ENCODE assay signal across 32 cellular contexts in the genomic region with DNA sequence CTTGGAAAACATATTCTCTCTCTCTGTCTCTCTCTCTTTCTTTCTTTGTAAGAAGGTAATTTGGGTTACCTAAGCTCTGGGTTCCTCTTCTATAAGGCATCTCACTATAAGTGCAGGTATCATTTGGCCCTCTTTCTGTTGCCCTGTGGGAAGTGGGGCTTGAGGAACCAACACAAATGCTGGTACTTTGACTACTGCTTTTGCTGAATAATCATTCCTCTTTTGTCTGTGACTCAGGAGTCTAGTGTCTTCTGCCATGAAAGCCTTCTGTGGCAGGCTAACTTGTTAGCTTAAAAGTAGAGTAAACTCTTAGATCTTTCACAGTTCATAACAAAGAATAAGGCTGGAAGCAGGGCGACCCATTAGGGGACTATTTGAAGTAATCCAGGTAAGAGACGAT.
"Had no signal": no experiment of that assay in that cellular context is flagged by ENCODE, and none has a peak within 500 bp of the region (broad histone marks: within the 10 kb centered on the region; RNA-seq: fewer than 3 reads in every experiment).

No MANE protein-coding gene starts in this region.

- H3K27ac ChIP-seq: adrenal gland, cardiac muscle cell, colonic mucosa, epithelial cell of prostate, esophagus squamous epithelium, gastroesophageal sphincter, heart right ventricle had no signal

- FAIRE-seq: endometrium, endothelial cell of umbilical vein had no signal

- H3K4me3 ChIP-seq: adrenal gland, breast epithelium, cardiac muscle cell, colonic mucosa, esophagus squamous epithelium, gastroesophageal sphincter, heart right ventricle had no signal

- H3K9me3 ChIP-seq: adrenal gland, breast epithelium, colonic mucosa, esophagus squamous epithelium, gastroesophageal sphincter, heart right ventricle had no signal

- H3K4me1 ChIP-seq: adrenal gland, breast epithelium, colonic mucosa, esophagus squamous epithelium, gastroesophageal sphincter, heart right ventricle had no signal

- ATAC-seq: activated CD4-positive, alpha-beta T cell treated with anti-CD3 and anti-CD28 coated beads for 36 hours; activated CD8-positive, alpha-beta memory T cell treated with anti-CD3 and anti-CD28 coated beads, Interleukin-2, amount 10 ng/mL, durations not matched to agents 7 days and 5 days; activated CD8-positive, alpha-beta T cell treated with anti-CD3 and anti-CD28 coated beads, Interleukin-2, amount 10 ng/mL, durations not matched to agents 7 days and 5 days; activated naive CD8-positive, alpha-beta T cell treated with anti-CD3 and anti-CD28 coated beads, Interleukin-2, amount 50 U/mL, for 24 hours; gastroesophageal sphincter; T-helper 17 cell had no signal

- DNase-seq: activated CD4-positive, alpha-beta memory T cell treated with anti-CD3 and anti-CD28 coated beads for 36 hours; activated CD4-positive, alpha-beta T cell treated with anti-CD3 and anti-CD28 coated beads for 36 hours; activated CD4-positive, alpha-beta T cell treated with anti-CD3 and anti-CD28 coated beads, Interleukin-2, amount 10 ng/mL, durations not matched to agents 24 days and 14 days; activated CD4-positive, CD25-positive, alpha-beta regulatory T cell; activated CD4-positive, CD25-positive, alpha-beta regulatory T cell treated with anti-CD3 and anti-CD28 coated beads, Interleukin-2, amount 50 U/mL, for 72 hours; activated CD8-positive, alpha-beta memory T cell treated with anti-CD3 and anti-CD28 coated beads, Interleukin-2, amount 10 ng/mL, durations not matched to agents 7 days and 5 days; activated CD8-positive, alpha-beta memory T cell treated with anti-CD3 and anti-CD28 coated beads, Interleukin-2, amount 50 U/mL, for 4 hours; activated CD8-positive, alpha-beta T cell treated with anti-CD3 and anti-CD28 coated beads, Interleukin-2, amount 10 ng/mL, durations not matched to agents 7 days and 5 days; activated effector memory CD4-positive, alpha-beta T cell treated with anti-CD3 and anti-CD28 coated beads, Interleukin-2, amount 50 U/mL, for 16 hours; activated naive CD4-positive, alpha-beta T cell treated with anti-CD3 and anti-CD28 coated beads for 36 hours; activated naive CD8-positive, alpha-beta T cell treated with anti-CD3 and anti-CD28 coated beads for 36 hours; activated naive CD8-positive, alpha-beta T cell treated with anti-CD3 and anti-CD28 coated beads, Interleukin-2, amount 50 U/mL, for 24 hours; activated T-cell treated with anti-CD3 and anti-CD28 coated beads, Interleukin-2, amount 50 U/mL, for 1 hour; activated T-cell treated with anti-CD3 and anti-CD28 coated beads, Interleukin-2, amount 50 U/mL, for 48 hours; adrenal gland; amygdala; aorta; central memory CD4-positive, alpha-beta T cell; cerebellar nuclear complex; colonic mucosa; effector CD8-positive, alpha-beta T cell; esophagus squamous epithelium; foreskin melanocyte; heart right ventricle; T-helper 17 cell; T1000 had no signal

- H3K27me3 ChIP-seq: adrenal gland, breast epithelium, cardiac muscle cell, colonic mucosa, esophagus squamous epithelium, gastroesophageal sphincter, heart right ventricle had no signal

- H3K36me3 ChIP-seq: breast epithelium, colonic mucosa had no signal
